Comparison of ENCODE assay signal across 8 cellular contexts in genomic region chr4:10342866-10343265, GRCh38.
"Had no signal": no experiment of that assay in that cellular context is flagged by ENCODE, and none has a peak within 500 bp of the region (broad histone marks: within the 10 kb centered on the region; RNA-seq: fewer than 3 reads in every experiment).

No MANE protein-coding gene starts in this region.

- H3K4me1 Mint-ChIP-seq: GM23338 had no signal

- H3K4me3 ChIP-seq: GM23338, K562 had no signal

- FAIRE-seq: H1, H54, HTR-8/SVneo, K562 had no signal

- H3K27ac Mint-ChIP-seq: GM23338, H9 had no signal

- DNase-seq: H9, HCEC 1CT, IMR-90 had no signal

- H3K4me3 Mint-ChIP-seq: GM23338, H9 had no signal

- H3K4me2 ChIP-seq: GM23338 had no signal

- H2AFZ ChIP-seq: GM23338 had no signal

- ATAC-seq: GM23338, K562 had no signal

- H3K9me3 Mint-ChIP-seq: GM23338, H9 had no signal
